ENCODE assay signal across 10 cellular contexts in the genomic region with DNA sequence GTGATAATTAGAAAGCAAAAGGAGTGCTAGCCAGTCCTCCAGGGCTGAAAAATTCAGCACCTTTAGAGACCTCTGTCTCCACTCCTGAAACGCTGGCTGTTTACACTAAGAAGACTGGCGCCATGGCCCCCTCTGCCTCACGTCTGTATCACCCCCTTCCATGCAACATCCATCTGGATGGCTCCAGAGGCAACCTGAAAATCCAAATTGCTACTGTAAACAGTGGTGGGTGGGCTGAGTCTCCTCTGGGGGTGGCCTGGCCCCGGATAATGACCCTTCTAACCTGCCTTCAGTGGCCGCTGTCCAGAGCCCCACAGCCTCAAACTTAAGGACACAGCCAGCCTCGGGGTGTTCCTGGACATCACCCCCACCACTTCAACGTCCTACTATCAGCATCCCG. TPM values are rescaled to one million over a fixed set of nuclear protein-coding genes. Genes with fewer than 3 reads are reported as not detected.
DNase-seq lines count a peak whose midpoint lies in the region; ATAC-seq and TF ChIP-seq lines count a peak whose summit lies in the region.
"Had no signal": no experiment of that assay in that cellular context is flagged by ENCODE, and none has a peak within 500 bp of the region (broad histone marks: within the 10 kb centered on the region; RNA-seq: fewer than 3 reads in every experiment).

No MANE protein-coding gene starts in this region.

- no peaks in the 10 kb centered on the region for H3K4me1 ChIP-seq in CD8-positive, alpha-beta T cell (ENCODE audit: insufficient read depth, low read length)
- peaks cover 18 to 37% (median 27%) of the 10 kb centered on the region in 4 donors for H3K4me1 ChIP-seq in esophagus muscularis mucosa

- H3K4me3 Mint-ChIP-seq in CD8-positive, alpha-beta T cell: peak overlapping the region; percentile 29
- H3K4me3 Mint-ChIP-seq in osteocyte (ENCODE audit: unreplicated experiment): peak overlapping the region; percentile 89

- no peak for TF ChIP-seq POLR2A in esophagus muscularis mucosa (IDR thresholded peaks at IDR 0.05; ENCODE audit: low read depth)

- WGBS in esophagus muscularis mucosa: 7% methylated on average over 7 of the region's 8 CpGs

- peaks cover 36% of the 10 kb centered on the region for H3K27me3 Mint-ChIP-seq in CD8-positive, alpha-beta T cell (ENCODE audit: low read depth)
- H3K27me3 Mint-ChIP-seq in osteocyte (ENCODE audit: unreplicated experiment): peaks cover 8% of the 10 kb centered on the region

- no peaks in the 10 kb centered on the region for H3K9me3 Mint-ChIP-seq in CD8-positive, alpha-beta T cell
- H3K9me3 Mint-ChIP-seq in osteocyte (ENCODE audit: unreplicated experiment): no peaks in the 10 kb centered on the region

- POLR2A ChIA-PET in CD8-positive, alpha-beta T cell (lab: Charles Lee): no interaction called here

- no peak for TF ChIP-seq EP300 in esophagus muscularis mucosa (IDR thresholded peaks at IDR 0.05)

- no peak overlapping the region for H3K27ac ChIP-seq in CD8-positive, alpha-beta T cell (ENCODE audit: low read depth, low read length)
- peak overlapping the region; percentile 82 to 89 (median 86) for H3K27ac ChIP-seq in esophagus muscularis mucosa (replicated peaks in 1 of 4)

- no peak for DNase-seq in CD8-positive, alpha-beta T cell
- DNase-seq in NCI-H69 (lab: John Stamatoyannopoulos, UW) (peak; percentile 71), esophagus muscularis mucosa (ENCODE audit: extremely low spot score) (no peak), osteocyte (ENCODE audit: extremely low spot score, unreplicated experiment) (no peak)
- DNase-seq: activated CD8-positive, alpha-beta memory T cell treated with anti-CD3 and anti-CD28 coated beads for 24 hours had no signal

- peaks cover 8% of the 10 kb centered on the region for H3K4me1 Mint-ChIP-seq in CD8-positive, alpha-beta T cell (ENCODE audit: low read depth)
- H3K4me1 Mint-ChIP-seq in osteocyte (ENCODE audit: unreplicated experiment): peaks cover 23% of the 10 kb centered on the region

- no peak for ATAC-seq in CD8-positive, alpha-beta T cell
- ATAC-seq in GM19324 (IDR thresholded peaks at IDR 0.05; ENCODE audit: low FRiP score, unreplicated experiment): no peak
- ATAC-seq in HG03520 (IDR thresholded peaks at IDR 0.05; ENCODE audit: unreplicated experiment): no peak
- ATAC-seq in HG02642 (IDR thresholded peaks at IDR 0.05; ENCODE audit: poor library complexity, unreplicated experiment): no peak
- ATAC-seq in GM18861 (IDR thresholded peaks at IDR 0.05; ENCODE audit: unreplicated experiment): no peak

- TF ChIP-seq CTCF in CD8-positive, alpha-beta T cell (IDR thresholded peaks at IDR 0.05): no peak
- TF ChIP-seq CTCF in esophagus muscularis mucosa (IDR thresholded peaks at IDR 0.05): no peak
- no peak for TF ChIP-seq CTCF in osteocyte (IDR thresholded peaks at IDR 0.05)

- H3K36me3 Mint-ChIP-seq in CD8-positive, alpha-beta T cell: no peaks in the 10 kb centered on the region
- H3K36me3 Mint-ChIP-seq in osteocyte (ENCODE audit: unreplicated experiment): no peaks in the 10 kb centered on the region

- intact Hi-C loops in CD8-positive, alpha-beta T cell (cut with DNase I, micrococcal nuclease): no loop called here
- intact Hi-C loops in esophagus muscularis mucosa (cut with DNase I): loop anchor here (5.0 to 10.0 kb wide), 4 partner anchors 111 to 374 kb away; no protein-coding TSS in a partner anchor

- no peaks in the 10 kb centered on the region for H3K36me3 ChIP-seq in CD8-positive, alpha-beta T cell (ENCODE audit: insufficient read depth, low read length)
- H3K36me3 ChIP-seq in esophagus muscularis mucosa: no peaks in the 10 kb centered on the region

- H3K27ac Mint-ChIP-seq in CD8-positive, alpha-beta T cell: no peak overlapping the region
- peak overlapping the region; percentile 52 for H3K27ac Mint-ChIP-seq in osteocyte (ENCODE audit: unreplicated experiment)

- H3K4me3 ChIP-seq in CD8-positive, alpha-beta T cell (ENCODE audit: low read depth, low read length): no peak overlapping the region
- peak overlapping the region; percentile 73 to 93 (median 82) for H3K4me3 ChIP-seq in esophagus muscularis mucosa
- H3K4me3 ChIP-seq: K562 had no signal

- H3K27me3 ChIP-seq in CD8-positive, alpha-beta T cell (ENCODE audit: insufficient read depth, low read length): peaks cover 12% of the 10 kb centered on the region
- no peaks in the 10 kb centered on the region for H3K27me3 ChIP-seq in esophagus muscularis mucosa

- no peaks in the 10 kb centered on the region for H3K9me3 ChIP-seq in CD8-positive, alpha-beta T cell (ENCODE audit: low read length)
- no peaks in the 10 kb centered on the region for H3K9me3 ChIP-seq in esophagus muscularis mucosa

- CTCF ChIA-PET in CD8-positive, alpha-beta T cell (lab: Charles Lee): no interaction called here

RNA-seq across cellular contexts. Expression of a gene that starts 1.4 kb away (rescaled TPM):
- not detected for total RNA-seq in CD8-positive, alpha-beta T cell
- total RNA-seq in esophagus muscularis mucosa: 10 to 100 TPM; 10.4 to 18.7 (median 14.0) TPM
- total RNA-seq in osteocyte: 6.1 and 6.6 TPM in 2 replicates
